ENCODE assay signal across 8 cellular contexts in the genomic region with DNA sequence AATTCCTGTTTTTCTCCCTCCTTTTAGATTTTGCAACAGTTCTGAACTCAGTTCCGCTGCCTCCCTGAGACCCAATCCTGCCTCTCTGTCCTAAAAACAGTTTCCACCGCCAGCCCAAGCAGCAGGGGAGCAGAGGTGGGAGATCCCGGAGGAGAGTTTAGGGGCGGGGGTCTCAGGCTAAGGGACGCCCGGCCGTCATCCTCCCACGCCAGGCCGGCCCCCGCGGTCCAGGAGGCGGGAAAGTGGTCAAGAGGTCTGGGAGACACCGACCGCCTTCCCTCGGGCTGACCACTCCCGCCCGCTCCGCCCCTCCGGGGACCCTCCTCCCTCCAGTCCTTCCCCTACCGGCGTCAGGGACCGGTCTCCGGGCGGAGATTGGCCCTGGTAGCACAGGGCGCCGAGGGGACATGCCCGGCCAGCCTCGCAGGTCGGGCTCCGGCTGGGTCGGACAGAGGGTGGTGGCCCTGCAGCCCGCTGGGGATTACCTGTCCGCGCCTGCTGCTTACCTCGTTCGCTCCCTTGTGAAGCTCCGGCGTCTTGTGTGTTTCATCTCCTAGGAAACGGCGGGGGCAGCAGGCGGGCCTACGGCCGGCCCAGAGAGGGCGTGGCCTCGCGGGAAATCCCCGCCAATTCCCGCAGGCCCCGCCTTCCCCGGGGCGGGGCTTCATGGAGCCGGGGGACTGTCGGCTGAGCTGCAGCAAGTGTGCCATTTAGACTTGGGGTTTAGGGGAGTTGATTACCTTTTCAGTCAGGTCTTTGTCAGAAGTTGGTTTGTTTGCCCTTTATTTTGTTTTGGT. TPM values are rescaled to one million over a fixed set of nuclear protein-coding genes. Genes with fewer than 3 reads are reported as not detected.
DNase-seq lines count a peak whose midpoint lies in the region; ATAC-seq and TF ChIP-seq lines count a peak whose summit lies in the region.

A gene with protein sequence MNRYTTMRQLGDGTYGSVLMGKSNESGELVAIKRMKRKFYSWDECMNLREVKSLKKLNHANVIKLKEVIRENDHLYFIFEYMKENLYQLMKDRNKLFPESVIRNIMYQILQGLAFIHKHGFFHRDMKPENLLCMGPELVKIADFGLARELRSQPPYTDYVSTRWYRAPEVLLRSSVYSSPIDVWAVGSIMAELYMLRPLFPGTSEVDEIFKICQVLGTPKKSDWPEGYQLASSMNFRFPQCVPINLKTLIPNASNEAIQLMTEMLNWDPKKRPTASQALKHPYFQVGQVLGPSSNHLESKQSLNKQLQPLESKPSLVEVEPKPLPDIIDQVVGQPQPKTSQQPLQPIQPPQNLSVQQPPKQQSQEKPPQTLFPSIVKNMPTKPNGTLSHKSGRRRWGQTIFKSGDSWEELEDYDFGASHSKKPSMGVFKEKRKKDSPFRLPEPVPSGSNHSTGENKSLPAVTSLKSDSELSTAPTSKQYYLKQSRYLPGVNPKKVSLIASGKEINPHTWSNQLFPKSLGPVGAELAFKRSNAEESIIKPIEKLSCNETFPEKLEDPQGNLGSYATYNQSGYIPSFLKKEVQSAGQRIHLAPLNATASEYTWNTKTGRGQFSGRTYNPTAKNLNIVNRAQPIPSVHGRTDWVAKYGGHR (minus strand): TSS at position 543 of the 797 bp plus-strand sequence. CDS start 7,891 bp downstream, outside the sequence.

- H3K27me3 Mint-ChIP-seq in chondrocyte (ENCODE audit: low read depth): peaks cover 42% of the 10 kb centered on the region

- peaks cover 17% of the 10 kb centered on the region for H3K4me1 Mint-ChIP-seq in chondrocyte (ENCODE audit: low read depth)

- TF ChIP-seq CTCF in AG09319 (IDR thresholded peaks at IDR 0.05; ENCODE audit: low read depth, low read length) (no peak), chondrocyte (IDR thresholded peaks at IDR 0.05) (no peak)

- peaks cover 2% of the 10 kb centered on the region for H3K36me3 Mint-ChIP-seq in chondrocyte (ENCODE audit: low read depth)

- ATAC-seq in GM19025 (IDR thresholded peaks at IDR 0.05; ENCODE audit: low read depth, unreplicated experiment) (peak; percentile 71), HG03196 (IDR thresholded peaks at IDR 0.05; ENCODE audit: unreplicated experiment) (peak; percentile 84)

- H3K9me3 Mint-ChIP-seq in chondrocyte (ENCODE audit: low read depth): no peaks in the 10 kb centered on the region

- H3K27ac Mint-ChIP-seq in chondrocyte (ENCODE audit: unreplicated experiment): no peak within 1 kb of the TSS

- DNase-seq in AG09319 (ENCODE audit: extremely low read depth, low read depth): peak; percentile 15
- DNase-seq in NCI-H345 (lab: John Stamatoyannopoulos, UW): peak; percentile 77
- DNase-seq in activated CD4-positive, CD25-positive, alpha-beta regulatory T cell treated with anti-CD3 and anti-CD28 coated beads, Interleukin-2, amount 50 U/mL, for 72 hours: peak; percentile 87
- peak; percentile 94 for DNase-seq in chondrocyte (ENCODE audit: low spot score)
- peak; percentile 90 for DNase-seq in kidney glomerular epithelial cell (lab: John Stamatoyannopoulos, UW)
- peak; percentile 70 to 79 for DNase-seq in stimulated activated CD4-positive, alpha-beta T cell treated with anti-CD3 and anti-CD28 coated beads, Interleukin-15, amount 100 ng/mL, for 48 hours (ENCODE audit: low read depth in 2 of 2)

- peak within 1 kb of the TSS; percentile 70 for H3K4me3 Mint-ChIP-seq in chondrocyte (ENCODE audit: unreplicated experiment)

RNA-seq across cellular contexts. Expression of the gene that starts here (rescaled TPM):
- not detected in 3 replicates for total RNA-seq in chondrocyte

Comparison
In these comparisons a context has a peak if more than half of its experiments do, and no peak if none do; other contexts are left out.
1. Peak in every context shown above with its lines: DNase-seq and ATAC-seq.
2. Peak in DNase-seq in chondrocyte; RNA of the gene not detected or under 1 TPM.
3. DNase-seq: peak in every context shown above with its lines; median percentile 94 in chondrocyte; 90 in kidney glomerular epithelial cell; 87 in activated CD4-positive, CD25-positive, alpha-beta regulatory T cell treated with anti-CD3 and anti-CD28 coated beads, Interleukin-2, amount 50 U/mL, for 72 hours; 77 in NCI-H345; 74 in stimulated activated CD4-positive, alpha-beta T cell treated with anti-CD3 and anti-CD28 coated beads, Interleukin-15, amount 100 ng/mL, for 48 hours; 15 in AG09319.